In genomic region chr2:11342561-11343343, GRCh38 we compare ENCODE assay signal across 8 cellular contexts. TPM values are rescaled to one million over a fixed set of nuclear protein-coding genes. Genes with fewer than 3 reads are reported as not detected.
DNase-seq lines count a peak whose midpoint lies in the region; ATAC-seq, FAIRE-seq and TF ChIP-seq lines count a peak whose summit lies in the region.

No MANE protein-coding gene starts in this region.

- H3K36me3 ChIP-seq in bronchial epithelial cell (ENCODE audit: control insufficient read depth, insufficient read depth, low read length) (no peaks in the 10 kb centered on the region), tibial nerve (no peaks in the 10 kb centered on the region)

- TF ChIP-seq POLR2A in lower leg skin (IDR thresholded peaks at IDR 0.05) (no peak), tibial nerve (IDR thresholded peaks at IDR 0.05) (no peak)

- no peaks in the 10 kb centered on the region for H3K9me3 Mint-ChIP-seq in activated T-cell treated with anti-CD3 and anti-CD28 coated beads, Interleukin-2, amount 50 U/mL, for 72 hours

- no peak for DNase-seq in activated T-cell treated with anti-CD3 and anti-CD28 coated beads, Interleukin-2, amount 50 U/mL, for 72 hours
- DNase-seq in activated T-cell treated with anti-CD3 and anti-CD28 coated beads for 4 hours (no peak), NCI-H774 (lab: John Stamatoyannopoulos, UW) (peak; percentile 21), bronchial epithelial cell (ENCODE audit: low read depth) (peak; percentile 83), lower leg skin (ENCODE audit: low spot score in 2 of 2) (no peak), tibial nerve (ENCODE audit: low spot score in 2 of 2) (no peak), iPS-NIHi11 (ENCODE audit: low spot score) (no peak)

- H3K4me1 ChIP-seq in tibial nerve, result peaks cover 0 to 45% (median 19%) of the 10 kb centered on the region in 4 donors

- H3K27me3 Mint-ChIP-seq in activated T-cell treated with anti-CD3 and anti-CD28 coated beads, Interleukin-2, amount 50 U/mL, for 72 hours (ENCODE audit: low read depth), result no peaks in the 10 kb centered on the region

- peak overlapping the region; percentile 93 to 96 for H3K4me3 Mint-ChIP-seq in activated T-cell treated with anti-CD3 and anti-CD28 coated beads, Interleukin-2, amount 50 U/mL, for 72 hours

- intact Hi-C loops in lower leg skin (cut with DNase I; ENCODE audit: low total_unique reads), result no loop called here

- H3K27ac ChIP-seq in tibial nerve, result peak overlapping the region; percentile 96 to 99 (median 98)

- peak; percentile 18 for FAIRE-seq in bronchial epithelial cell (lab: Jason Lieb, UNC)

- peaks cover 21% of the 10 kb centered on the region for H3K4me1 Mint-ChIP-seq in activated T-cell treated with anti-CD3 and anti-CD28 coated beads, Interleukin-2, amount 50 U/mL, for 72 hours (ENCODE audit: low read depth)

- no peak for ATAC-seq in activated T-cell treated with anti-CD3 and anti-CD28 coated beads, Interleukin-2, amount 50 U/mL, for 72 hours (replicated peaks in 1 of 2)
- no peak for ATAC-seq in GM21390 (IDR thresholded peaks at IDR 0.05; ENCODE audit: unreplicated experiment)

- H3K27me3 ChIP-seq in bronchial epithelial cell (ENCODE audit: control insufficient read depth, insufficient read depth, low read length), result no peaks in the 10 kb centered on the region
- H3K27me3 ChIP-seq in tibial nerve, result no peaks in the 10 kb centered on the region

- peak overlapping the region; percentile 72 for H3K4me3 ChIP-seq in bronchial epithelial cell (ENCODE audit: low read depth, low read length)
- peak overlapping the region; percentile 93 for H3K4me3 ChIP-seq in lower leg skin (ENCODE audit: low read depth, poor library complexity, severe bottlenecking)
- H3K4me3 ChIP-seq in tibial nerve, result peak overlapping the region; percentile 81 to 99 (median 90)

- peak overlapping the region; percentile 83 for H3K27ac Mint-ChIP-seq in activated T-cell treated with anti-CD3 and anti-CD28 coated beads, Interleukin-2, amount 50 U/mL, for 72 hours

- TF ChIP-seq EP300 in tibial nerve (IDR thresholded peaks at IDR 0.05), result no peak

- H3K9me3 ChIP-seq in tibial nerve, result no peaks in the 10 kb centered on the region

- 2 to 3% methylated on average over 13 of the region's 13 CpGs for WGBS in lower leg skin, 2 donors
- 1 to 2% methylated on average over 13 of the region's 13 CpGs for WGBS in tibial nerve, 2 donors

- H3K36me3 Mint-ChIP-seq in activated T-cell treated with anti-CD3 and anti-CD28 coated beads, Interleukin-2, amount 50 U/mL, for 72 hours (ENCODE audit: insufficient read depth in 2 of 2), result peaks cover 0 to 3% of the 10 kb centered on the region in 2 donors

- TF ChIP-seq CTCF in bronchial epithelial cell (IDR thresholded peaks at IDR 0.05; ENCODE audit: insufficient read depth, low read length, severe bottlenecking), result no peak
- no peak for TF ChIP-seq CTCF in lower leg skin (IDR thresholded peaks at IDR 0.05)
- no peak for TF ChIP-seq CTCF in tibial nerve (IDR thresholded peaks at IDR 0.05)

RNA-seq across cellular contexts. Expression of gene ROCK2, which starts 1.7 kb away (rescaled TPM):
- total RNA-seq in activated T-cell treated with anti-CD3 and anti-CD28 coated beads, Interleukin-2, amount 50 U/mL, for 72 hours, result 10 to 100 TPM; 14.7 to 15.3 TPM
- total RNA-seq in bronchial epithelial cell, result 20.0 and 20.7 TPM in 2 replicates
- total RNA-seq in lower leg skin, result 10 to 100 TPM; 18.0 to 34.8 (median 23.2) TPM
- 10 to 100 TPM; 56.4 to 81.6 (median 60.7) TPM for total RNA-seq in tibial nerve

Comparison
In these comparisons a context has a peak if more than half of its experiments do, and no peak if none do; other contexts are left out.
1. DNase-seq: peak in NCI-H774 (single experiment) and bronchial epithelial cell (single experiment); none in activated T-cell treated with anti-CD3 and anti-CD28 coated beads, Interleukin-2, amount 50 U/mL, for 72 hours (0 of 2), activated T-cell treated with anti-CD3 and anti-CD28 coated beads for 4 hours (single experiment), lower leg skin (0 of 2), tibial nerve (0 of 2) and iPS-NIHi11 (single experiment).
2. Peak in every context shown above with its lines, with median percentiles within 50 percentile points of each other: H3K4me3 ChIP-seq.